33 cellular contexts compared by ENCODE assay signal in the genomic region with DNA sequence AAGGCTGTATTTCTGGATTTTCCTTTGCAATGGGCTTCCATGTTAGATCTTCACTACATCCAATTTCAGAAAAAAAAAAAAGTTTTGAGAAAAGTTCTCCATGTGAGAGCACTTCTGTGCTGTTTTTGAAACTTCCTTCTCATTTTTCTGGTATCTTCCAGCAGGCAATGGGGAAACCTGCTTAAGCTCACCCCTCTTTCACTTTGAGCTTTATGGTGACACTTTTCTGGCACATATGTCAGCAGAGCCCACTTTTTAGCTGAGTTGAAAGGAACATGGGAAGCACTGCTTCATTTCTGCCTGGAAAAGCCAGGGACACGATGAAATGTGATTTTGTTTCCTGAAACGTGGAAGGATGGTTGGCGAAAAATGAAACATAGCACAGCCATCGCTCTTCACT.
"Had no signal": no experiment of that assay in that cellular context is flagged by ENCODE, and none has a peak within 500 bp of the region (broad histone marks: within the 10 kb centered on the region; RNA-seq: fewer than 3 reads in every experiment).

No MANE protein-coding gene starts in this region.

- H3K36me3 Mint-ChIP-seq: activated CD4-positive, alpha-beta memory T cell treated with anti-CD3 and anti-CD28 coated beads for 36 hours; activated CD8-positive, alpha-beta memory T cell treated with anti-CD3 and anti-CD28 coated beads, Interleukin-2, amount 10 ng/mL, durations not matched to agents 7 days and 5 days; activated naive CD4-positive, alpha-beta T cell treated with anti-CD3 and anti-CD28 coated beads, Interleukin-2, amount 50 U/mL, for 24 hours; activated naive CD8-positive, alpha-beta T cell treated with anti-CD3 and anti-CD28 coated beads for 36 hours had no signal

- H3K36me3 ChIP-seq: adrenal gland, esophagus muscularis mucosa, gastrocnemius medialis, heart left ventricle had no signal

- H3K9me3 ChIP-seq: adrenal gland, body of pancreas, esophagus muscularis mucosa, gastrocnemius medialis, heart left ventricle had no signal

- ATAC-seq: activated CD4-positive, CD25-positive, alpha-beta regulatory T cell treated with anti-CD3 and anti-CD28 coated beads, Interleukin-2, amount 50 U/mL, for 24 hours; activated CD8-positive, alpha-beta memory T cell treated with anti-CD3 and anti-CD28 coated beads, Interleukin-2, amount 10 ng/mL, durations not matched to agents 7 days and 5 days; activated CD8-positive, alpha-beta T cell treated with anti-CD3 and anti-CD28 coated beads, Interleukin-2, amount 10 ng/mL, durations not matched to agents 7 days and 5 days; activated naive CD8-positive, alpha-beta T cell treated with anti-CD3 and anti-CD28 coated beads, Interleukin-2, amount 50 U/mL, for 24 hours; body of pancreas; effector memory CD8-positive, alpha-beta T cell; foreskin keratinocyte; gastrocnemius medialis; heart left ventricle had no signal

- H3K27me3 ChIP-seq: adrenal gland, body of pancreas, esophagus muscularis mucosa, foreskin keratinocyte, gastrocnemius medialis, heart left ventricle had no signal

- H3K27ac ChIP-seq: body of pancreas, esophagus muscularis mucosa, foreskin keratinocyte, gastrocnemius medialis, VCaP had no signal

- H3K27ac Mint-ChIP-seq: activated B cell treated with CpG ODN at 0.5 μM for 24 hours; activated CD4-positive, alpha-beta memory T cell treated with anti-CD3 and anti-CD28 coated beads for 36 hours; activated CD4-positive, alpha-beta T cell treated with anti-CD3 and anti-CD28 coated beads, Interleukin-2, amount 10 ng/mL, durations not matched to agents 24 days and 14 days; activated CD8-positive, alpha-beta memory T cell treated with anti-CD3 and anti-CD28 coated beads, Interleukin-2, amount 10 ng/mL, durations not matched to agents 7 days and 5 days; activated CD8-positive, alpha-beta T cell treated with anti-CD3 and anti-CD28 coated beads, Interleukin-2, amount 10 ng/mL, durations not matched to agents 7 days and 5 days; activated naive CD4-positive, alpha-beta T cell treated with anti-CD3 and anti-CD28 coated beads for 36 hours; activated naive CD4-positive, alpha-beta T cell treated with anti-CD3 and anti-CD28 coated beads, Interleukin-2, amount 50 U/mL, for 24 hours; activated naive CD8-positive, alpha-beta T cell treated with anti-CD3 and anti-CD28 coated beads for 36 hours; activated naive CD8-positive, alpha-beta T cell treated with anti-CD3 and anti-CD28 coated beads, Interleukin-2, amount 50 U/mL, for 24 hours; activated T-helper 1 cell treated with anti-CD3 and anti-CD28 coated beads, Interleukin-12 subunit alpha, Interleukin-12 subunit beta, Interleukin-2, Interleukin-4 antibody, amounts not matched to agents 30 ng/mL and 10 ng/mL and 1 ng/mL, durations not matched to agents 14 hours and 24 hours and 36 hours; activated T-helper 2 cell treated with anti-CD3 and anti-CD28 coated beads, Interferon-gamma antibody, Interleukin-2, Interleukin-4, amounts not matched to agents 10 μg/mL and 5 μg/mL and 100 μg/mL, durations not matched to agents 14 hours and 24 hours and 36 hours; effector memory CD8-positive, alpha-beta T cell had no signal

- H3K27me3 Mint-ChIP-seq: activated CD4-positive, alpha-beta memory T cell treated with anti-CD3 and anti-CD28 coated beads for 36 hours; activated CD4-positive, alpha-beta T cell treated with anti-CD3 and anti-CD28 coated beads, Interleukin-2, amount 10 ng/mL, durations not matched to agents 24 days and 14 days; activated CD8-positive, alpha-beta memory T cell treated with anti-CD3 and anti-CD28 coated beads, Interleukin-2, amount 10 ng/mL, durations not matched to agents 7 days and 5 days; activated naive CD8-positive, alpha-beta T cell treated with anti-CD3 and anti-CD28 coated beads for 36 hours; activated naive CD8-positive, alpha-beta T cell treated with anti-CD3 and anti-CD28 coated beads, Interleukin-2, amount 50 U/mL, for 24 hours; effector memory CD8-positive, alpha-beta T cell had no signal

- H3K4me1 Mint-ChIP-seq: activated B cell treated with CpG ODN at 0.5 μM for 24 hours; activated CD4-positive, alpha-beta T cell treated with anti-CD3 and anti-CD28 coated beads, Interleukin-2, amount 10 ng/mL, durations not matched to agents 24 days and 14 days; activated naive CD4-positive, alpha-beta T cell treated with anti-CD3 and anti-CD28 coated beads, Interleukin-2, amount 50 U/mL, for 24 hours; activated naive CD8-positive, alpha-beta T cell treated with anti-CD3 and anti-CD28 coated beads for 36 hours had no signal

- H3K4me1 ChIP-seq: body of pancreas, foreskin keratinocyte had no signal

- H3K4me3 Mint-ChIP-seq: activated B cell treated with CpG ODN at 0.5 μM for 24 hours; activated CD4-positive, alpha-beta memory T cell treated with anti-CD3 and anti-CD28 coated beads for 36 hours; activated CD4-positive, alpha-beta T cell treated with anti-CD3 and anti-CD28 coated beads, Interleukin-2, amount 10 ng/mL, durations not matched to agents 24 days and 14 days; activated CD8-positive, alpha-beta memory T cell treated with anti-CD3 and anti-CD28 coated beads, Interleukin-2, amount 10 ng/mL, durations not matched to agents 7 days and 5 days; activated CD8-positive, alpha-beta T cell treated with anti-CD3 and anti-CD28 coated beads, Interleukin-2, amount 10 ng/mL, durations not matched to agents 7 days and 5 days; activated naive CD4-positive, alpha-beta T cell treated with anti-CD3 and anti-CD28 coated beads for 36 hours; activated naive CD4-positive, alpha-beta T cell treated with anti-CD3 and anti-CD28 coated beads, Interleukin-2, amount 50 U/mL, for 24 hours; activated naive CD8-positive, alpha-beta T cell treated with anti-CD3 and anti-CD28 coated beads for 36 hours; activated naive CD8-positive, alpha-beta T cell treated with anti-CD3 and anti-CD28 coated beads, Interleukin-2, amount 50 U/mL, for 24 hours; activated T-helper 1 cell treated with anti-CD3 and anti-CD28 coated beads, Interleukin-12 subunit alpha, Interleukin-12 subunit beta, Interleukin-2, Interleukin-4 antibody, amounts not matched to agents 30 ng/mL and 10 ng/mL and 1 ng/mL, durations not matched to agents 14 hours and 24 hours and 36 hours; effector memory CD8-positive, alpha-beta T cell had no signal

- DNase-seq: activated B cell treated with CpG ODN at 0.5 μM for 24 hours; activated CD4-positive, alpha-beta memory T cell treated with anti-CD3 and anti-CD28 coated beads for 36 hours; activated CD4-positive, alpha-beta T cell treated with anti-CD3 and anti-CD28 coated beads, Interleukin-2, amount 10 ng/mL, durations not matched to agents 24 days and 14 days; activated CD8-positive, alpha-beta memory T cell treated with anti-CD3 and anti-CD28 coated beads, Interleukin-2, amount 10 ng/mL, durations not matched to agents 7 days and 5 days; activated CD8-positive, alpha-beta memory T cell treated with anti-CD3 and anti-CD28 coated beads, Interleukin-2, amount 50 U/mL, for 4 hours; activated CD8-positive, alpha-beta T cell treated with anti-CD3 and anti-CD28 coated beads, Interleukin-2, amount 10 ng/mL, durations not matched to agents 7 days and 5 days; activated effector memory CD4-positive, alpha-beta T cell treated with anti-CD3 and anti-CD28 coated beads, Interleukin-2, amount 50 U/mL, for 16 hours; activated naive CD4-positive, alpha-beta T cell treated with anti-CD3 and anti-CD28 coated beads for 36 hours; activated naive CD8-positive, alpha-beta T cell treated with anti-CD3 and anti-CD28 coated beads for 36 hours; activated naive CD8-positive, alpha-beta T cell treated with anti-CD3 and anti-CD28 coated beads, Interleukin-2, amount 50 U/mL, for 24 hours; activated T-cell treated with anti-CD3 and anti-CD28 coated beads, Interleukin-2, amount 50 U/mL, for 1 hour; activated T-cell treated with anti-CD3 and anti-CD28 coated beads, Interleukin-2, amount 50 U/mL, for 48 hours; amygdala; aorta; body of pancreas; caudate nucleus; cortex of kidney; dermis blood vessel endothelial cell; effector CD4-positive, alpha-beta T cell; effector memory CD8-positive, alpha-beta T cell; erythroblast; foreskin keratinocyte; gastrocnemius medialis; glutamatergic neuron; heart left ventricle; T-helper 2 cell had no signal

- H3K9me3 Mint-ChIP-seq: activated B cell treated with CpG ODN at 0.5 μM for 24 hours; activated CD4-positive, alpha-beta memory T cell treated with anti-CD3 and anti-CD28 coated beads for 36 hours; activated CD4-positive, alpha-beta T cell treated with anti-CD3 and anti-CD28 coated beads, Interleukin-2, amount 10 ng/mL, durations not matched to agents 24 days and 14 days; activated naive CD4-positive, alpha-beta T cell treated with anti-CD3 and anti-CD28 coated beads for 36 hours; activated naive CD4-positive, alpha-beta T cell treated with anti-CD3 and anti-CD28 coated beads, Interleukin-2, amount 50 U/mL, for 24 hours; activated naive CD8-positive, alpha-beta T cell treated with anti-CD3 and anti-CD28 coated beads for 36 hours; activated naive CD8-positive, alpha-beta T cell treated with anti-CD3 and anti-CD28 coated beads, Interleukin-2, amount 50 U/mL, for 24 hours; activated T-helper 1 cell treated with anti-CD3 and anti-CD28 coated beads, Interleukin-12 subunit alpha, Interleukin-12 subunit beta, Interleukin-2, Interleukin-4 antibody, amounts not matched to agents 30 ng/mL and 10 ng/mL and 1 ng/mL, durations not matched to agents 14 hours and 24 hours and 36 hours; activated T-helper 2 cell treated with anti-CD3 and anti-CD28 coated beads, Interferon-gamma antibody, Interleukin-2, Interleukin-4, amounts not matched to agents 10 μg/mL and 5 μg/mL and 100 μg/mL, durations not matched to agents 14 hours and 24 hours and 36 hours; effector memory CD8-positive, alpha-beta T cell had no signal

- H3K4me3 ChIP-seq: adrenal gland, body of pancreas, esophagus muscularis mucosa, gastrocnemius medialis, heart left ventricle had no signal
